ENCODE assay signal across 7 cellular contexts in genomic region chr1:236502972-236503639, GRCh38. TPM values are rescaled to one million over a fixed set of nuclear protein-coding genes. Genes with fewer than 3 reads are reported as not detected.
DNase-seq lines count a peak whose midpoint lies in the region; ATAC-seq and TF ChIP-seq lines count a peak whose summit lies in the region.

No MANE protein-coding gene starts in this region.

- H3K27ac ChIP-seq in heart right ventricle, result peak overlapping the region in 8 of 10 donors; percentile 21 to 71 (median 58)

- H3K4me1 Mint-ChIP-seq in progenitor cell of endocrine pancreas (ENCODE audit: low read depth), result peaks cover 18% of the 10 kb centered on the region

- H3K27ac Mint-ChIP-seq in progenitor cell of endocrine pancreas, result peak overlapping the region; percentile 97

- H3K27me3 Mint-ChIP-seq in progenitor cell of endocrine pancreas, result no peaks in the 10 kb centered on the region

- H3K9me3 ChIP-seq in adipocyte (ENCODE audit: control insufficient read depth, low read length) (no peaks in the 10 kb centered on the region), heart right ventricle (no peaks in the 10 kb centered on the region)

- H3K9ac ChIP-seq in adipocyte (ENCODE audit: low read length), result peak overlapping the region; percentile 56

- TF ChIP-seq CTCF in heart right ventricle (IDR thresholded peaks at IDR 0.05) (no peak), progenitor cell of endocrine pancreas (IDR thresholded peaks at IDR 0.05; ENCODE audit: unreplicated experiment) (no peak)

- H3K4me3 Mint-ChIP-seq in progenitor cell of endocrine pancreas (ENCODE audit: low read depth), result peak overlapping the region; percentile 55

- H3K36me3 ChIP-seq in adipocyte (ENCODE audit: control insufficient read depth, insufficient read depth, low read length, severe bottlenecking) (no peaks in the 10 kb centered on the region), heart right ventricle (no peaks in the 10 kb centered on the region)

- ATAC-seq in heart right ventricle (peak in 6 of 8 donors; percentile 12 to 59 (median 27)), HG02870 (IDR thresholded peaks at IDR 0.05; ENCODE audit: unreplicated experiment) (no peak), GM18868 (IDR thresholded peaks at IDR 0.05; ENCODE audit: unreplicated experiment) (no peak)

- no peaks in the 10 kb centered on the region for H3K9me3 Mint-ChIP-seq in progenitor cell of endocrine pancreas (ENCODE audit: low read depth)

- H3K27me3 ChIP-seq in adipocyte (replicated peaks; ENCODE audit: control insufficient read depth, insufficient read depth, low read length), result no peaks in the 10 kb centered on the region
- H3K27me3 ChIP-seq in heart right ventricle, result no peaks in the 10 kb centered on the region

- intact Hi-C loops in heart right ventricle (cut with DNase I), result no loop called here

- H3K4me1 ChIP-seq in adipocyte (ENCODE audit: control insufficient read depth, insufficient read depth, low read length) (peaks cover 14% of the 10 kb centered on the region), heart right ventricle (peaks cover 0 to 19% (median 11%) of the 10 kb centered on the region in 9 donors)

- 25% methylated on average over 15 of the region's 15 CpGs for WGBS in heart right ventricle, 2 donors

- H3K36me3 Mint-ChIP-seq in progenitor cell of endocrine pancreas (ENCODE audit: insufficient read depth), result no peaks in the 10 kb centered on the region

- H3K4me3 ChIP-seq in adipocyte (ENCODE audit: low read length) (peak overlapping the region; percentile 69), heart right ventricle (peak overlapping the region in 8 of 10 donors; percentile 10 to 40 (median 32))

- DNase-seq in GDM1 (lab: John Stamatoyannopoulos, UW) (peak; percentile 45), M059J (ENCODE audit: low read depth) (peak; percentile 77), adipocyte (ENCODE audit: low read depth) (peak; percentile 73), heart right ventricle (peak; percentile 33 to 41), progenitor cell of endocrine pancreas (ENCODE audit: low spot score, unreplicated experiment) (peak; percentile 12)

RNA-seq across cellular contexts. Expression of gene LGALS8, which starts 20.7 kb away (rescaled TPM):
- total RNA-seq in M059J (2014; rRNA removed; shearing (Covaris generic)), result 62.4 and 69.0 TPM in 2 replicates
- 100 to 1,000 TPM in 1 of 10 donors, 10 to 100 TPM in 9; 56.4 to 107 (median 90.5) TPM for total RNA-seq in heart right ventricle
- 10 to 100 TPM; 36.7 to 47.5 TPM for polyA plus RNA-seq in heart right ventricle
- total RNA-seq in progenitor cell of endocrine pancreas, result 27.4 and 27.7 TPM in 2 replicates

Comparison
In these comparisons a context has a peak if more than half of its experiments do, and no peak if none do; other contexts are left out.
1. DNase-seq: peak in every context shown above with its lines; median percentile 77 in M059J; 73 in adipocyte; 45 in GDM1; 37 in heart right ventricle; 12 in progenitor cell of endocrine pancreas.
2. ATAC-seq: peak in heart right ventricle (6 of 8); none in HG02870 (single experiment) and GM18868 (single experiment).